ENCODE assay signal across 35 cellular contexts in the genomic region with DNA sequence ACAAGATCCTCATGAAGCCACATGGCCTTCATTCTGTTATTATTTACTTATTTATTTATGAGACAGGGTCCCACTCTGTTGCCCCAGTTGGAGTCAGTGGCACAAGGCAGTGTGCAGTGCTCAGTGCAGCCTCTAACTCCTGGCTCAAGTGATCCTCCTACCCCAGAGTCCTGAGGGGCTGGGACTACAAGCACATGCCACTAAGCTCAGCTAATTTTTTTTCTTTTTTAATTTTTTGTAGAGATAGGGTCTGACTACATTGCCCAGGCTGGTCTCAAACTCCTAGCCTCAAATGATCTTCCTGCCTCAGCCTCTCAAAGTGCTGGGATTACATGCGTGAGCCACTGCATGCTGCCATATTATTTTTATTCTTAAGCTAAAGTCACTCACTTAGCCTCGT.
"Had no signal": no experiment of that assay in that cellular context is flagged by ENCODE, and none has a peak within 500 bp of the region (broad histone marks: within the 10 kb centered on the region; RNA-seq: fewer than 3 reads in every experiment).

No MANE protein-coding gene starts in this region.

- H3K9me3 Mint-ChIP-seq: activated B cell treated with CpG ODN at 0.5 μM for 24 hours; activated CD4-positive, alpha-beta memory T cell treated with anti-CD3 and anti-CD28 coated beads for 36 hours; activated CD4-positive, alpha-beta T cell treated with anti-CD3 and anti-CD28 coated beads, Interleukin-2, amount 10 ng/mL, durations not matched to agents 24 days and 14 days; activated CD8-positive, alpha-beta T cell treated with anti-CD3 and anti-CD28 coated beads for 36 hours; activated naive CD4-positive, alpha-beta T cell treated with anti-CD3 and anti-CD28 coated beads for 36 hours; activated naive CD4-positive, alpha-beta T cell treated with anti-CD3 and anti-CD28 coated beads, Interleukin-2, amount 50 U/mL, for 72 hours; activated naive CD8-positive, alpha-beta T cell treated with anti-CD3 and anti-CD28 coated beads for 36 hours; activated T-cell treated with anti-CD3 and anti-CD28 coated beads, Interleukin-2, amount 50 U/mL, for 4 hours; activated T-cell treated with anti-CD3 and anti-CD28 coated beads, Interleukin-2, amount 50 U/mL, for 72 hours; activated T-helper 1 cell treated with anti-CD3 and anti-CD28 coated beads, Interleukin-12 subunit alpha, Interleukin-12 subunit beta, Interleukin-2, Interleukin-4 antibody, amounts not matched to agents 30 ng/mL and 10 ng/mL and 1 ng/mL, durations not matched to agents 14 hours and 24 hours and 36 hours; activated T-helper 17 cell treated with anti-CD3 and anti-CD28 coated beads, Interleukin-2, amount 50 U/mL, for 72 hours; central memory CD8-positive, alpha-beta T cell; T-helper 1 cell treated with Interleukin-12 subunit alpha and Interleukin-12 subunit beta and Interleukin-4 antibody, amounts not matched to agents 30 μg/mL and 1 μg/mL, for 36 hours; T-helper 2 cell treated with Interferon-gamma antibody and Interleukin-4, amounts not matched to agents 5 μg/mL and 100 μg/mL, for 36 hours had no signal

- H3K4me3 Mint-ChIP-seq: activated B cell treated with CpG ODN at 0.5 μM for 24 hours; activated CD4-positive, alpha-beta memory T cell treated with anti-CD3 and anti-CD28 coated beads for 36 hours; activated CD4-positive, alpha-beta T cell treated with anti-CD3 and anti-CD28 coated beads, Interleukin-2, amount 10 ng/mL, durations not matched to agents 24 days and 14 days; activated CD8-positive, alpha-beta T cell treated with anti-CD3 and anti-CD28 coated beads for 36 hours; activated naive CD4-positive, alpha-beta T cell treated with anti-CD3 and anti-CD28 coated beads for 36 hours; activated naive CD8-positive, alpha-beta T cell treated with anti-CD3 and anti-CD28 coated beads for 36 hours; activated T-cell treated with anti-CD3 and anti-CD28 coated beads, Interleukin-2, amount 50 U/mL, for 4 hours; activated T-cell treated with anti-CD3 and anti-CD28 coated beads, Interleukin-2, amount 50 U/mL, for 72 hours; activated T-helper 1 cell treated with anti-CD3 and anti-CD28 coated beads, Interleukin-12 subunit alpha, Interleukin-12 subunit beta, Interleukin-2, Interleukin-4 antibody, amounts not matched to agents 30 ng/mL and 10 ng/mL and 1 ng/mL, durations not matched to agents 14 hours and 24 hours and 36 hours; activated T-helper 17 cell treated with anti-CD3 and anti-CD28 coated beads, Interleukin-2, amount 50 U/mL, for 72 hours; central memory CD8-positive, alpha-beta T cell; T-helper 1 cell treated with Interleukin-12 subunit alpha and Interleukin-12 subunit beta and Interleukin-4 antibody, amounts not matched to agents 30 μg/mL and 1 μg/mL, for 36 hours; T-helper 2 cell treated with Interferon-gamma antibody and Interleukin-4, amounts not matched to agents 5 μg/mL and 100 μg/mL, for 36 hours had no signal

- H3K27ac ChIP-seq: adrenal gland, body of pancreas, cardiac muscle cell, VCaP had no signal

- H3K36me3 ChIP-seq: adrenal gland, cardiac muscle cell had no signal

- H3K4me3 ChIP-seq: adrenal gland, body of pancreas, cardiac muscle cell had no signal

- ATAC-seq: activated CD8-positive, alpha-beta T cell treated with anti-CD3 and anti-CD28 coated beads for 36 hours; activated naive CD4-positive, alpha-beta T cell treated with anti-CD3 and anti-CD28 coated beads, Interleukin-2, amount 50 U/mL, for 72 hours; activated T-cell treated with anti-CD3 and anti-CD28 coated beads, Interleukin-2, amount 50 U/mL, for 4 hours; activated T-cell treated with anti-CD3 and anti-CD28 coated beads, Interleukin-2, amount 50 U/mL, for 72 hours; activated T-helper 17 cell treated with anti-CD3 and anti-CD28 coated beads, Interleukin-2, amount 50 U/mL, for 72 hours; body of pancreas had no signal

- H3K9me3 ChIP-seq: adrenal gland, body of pancreas had no signal

- H3K4me1 Mint-ChIP-seq: activated B cell treated with CpG ODN at 0.5 μM for 24 hours; activated CD4-positive, alpha-beta T cell treated with anti-CD3 and anti-CD28 coated beads, Interleukin-2, amount 10 ng/mL, durations not matched to agents 24 days and 14 days; activated naive CD8-positive, alpha-beta T cell treated with anti-CD3 and anti-CD28 coated beads for 36 hours; activated T-helper 17 cell treated with anti-CD3 and anti-CD28 coated beads, Interleukin-2, amount 50 U/mL, for 72 hours; central memory CD8-positive, alpha-beta T cell had no signal

- H3K27me3 ChIP-seq: adrenal gland, body of pancreas, cardiac muscle cell had no signal

- H3K27me3 Mint-ChIP-seq: activated B cell treated with CpG ODN at 0.5 μM for 24 hours; activated CD4-positive, alpha-beta T cell treated with anti-CD3 and anti-CD28 coated beads, Interleukin-2, amount 10 ng/mL, durations not matched to agents 24 days and 14 days; activated CD8-positive, alpha-beta T cell treated with anti-CD3 and anti-CD28 coated beads for 36 hours; activated naive CD8-positive, alpha-beta T cell treated with anti-CD3 and anti-CD28 coated beads for 36 hours had no signal

- H3K36me3 Mint-ChIP-seq: activated CD4-positive, alpha-beta memory T cell treated with anti-CD3 and anti-CD28 coated beads for 36 hours; activated naive CD4-positive, alpha-beta T cell treated with anti-CD3 and anti-CD28 coated beads, Interleukin-2, amount 50 U/mL, for 72 hours; activated naive CD8-positive, alpha-beta T cell treated with anti-CD3 and anti-CD28 coated beads for 36 hours had no signal

- DNase-seq: activated B cell treated with CpG ODN at 0.5 μM for 24 hours; activated CD4-positive, alpha-beta memory T cell treated with anti-CD3 and anti-CD28 coated beads for 36 hours; activated CD4-positive, alpha-beta T cell treated with anti-CD3 and anti-CD28 coated beads for 4 hours; activated CD4-positive, alpha-beta T cell treated with anti-CD3 and anti-CD28 coated beads, Interleukin-2, amount 10 ng/mL, durations not matched to agents 24 days and 14 days; activated CD4-positive, alpha-beta T cell treated with anti-CD3 and anti-CD28 coated beads, Interleukin-2, amount 50 U/mL, for 1 hour; activated CD4-positive, alpha-beta T cell treated with anti-CD3 and anti-CD28 coated beads, Interleukin-2, amount 50 U/mL, for 4 hours; activated CD4-positive, CD25-positive, alpha-beta regulatory T cell treated with anti-CD3 and anti-CD28 coated beads, Interleukin-2, amount 50 U/mL, for 72 hours; activated CD8-positive, alpha-beta memory T cell treated with anti-CD3 and anti-CD28 coated beads, Interleukin-2, amount 50 U/mL, for 4 hours; activated CD8-positive, alpha-beta T cell treated with anti-CD3 and anti-CD28 coated beads for 36 hours; activated effector memory CD4-positive, alpha-beta T cell treated with anti-CD3 and anti-CD28 coated beads, Interleukin-2, amount 50 U/mL, for 16 hours; activated gamma-delta T cell treated with Interleukin-2 at 50 U/mL for 16 hours; activated naive CD4-positive, alpha-beta T cell; activated naive CD4-positive, alpha-beta T cell treated with anti-CD3 and anti-CD28 coated beads for 36 hours; activated naive CD4-positive, alpha-beta T cell treated with anti-CD3 and anti-CD28 coated beads, Interleukin-2, amount 50 U/mL, for 16 hours; activated naive CD8-positive, alpha-beta T cell treated with anti-CD3 and anti-CD28 coated beads for 36 hours; activated T-cell treated with anti-CD3 and anti-CD28 coated beads for 4 hours; activated T-cell treated with anti-CD3 and anti-CD28 coated beads, Interleukin-2, amount 50 U/mL, for 1 hour; activated T-cell treated with anti-CD3 and anti-CD28 coated beads, Interleukin-2, amount 50 U/mL, for 4 hours; activated T-cell treated with anti-CD3 and anti-CD28 coated beads, Interleukin-2, amount 50 U/mL, for 72 hours; amniotic stem cell; aorta; body of pancreas; cerebellar nuclear complex; T-helper 1 cell; T-helper 2 cell; T-helper 9 cell had no signal

- H3K27ac Mint-ChIP-seq: activated B cell treated with CpG ODN at 0.5 μM for 24 hours; activated CD4-positive, alpha-beta memory T cell treated with anti-CD3 and anti-CD28 coated beads for 36 hours; activated CD4-positive, alpha-beta T cell treated with anti-CD3 and anti-CD28 coated beads, Interleukin-2, amount 10 ng/mL, durations not matched to agents 24 days and 14 days; activated CD8-positive, alpha-beta T cell treated with anti-CD3 and anti-CD28 coated beads for 36 hours; activated naive CD4-positive, alpha-beta T cell treated with anti-CD3 and anti-CD28 coated beads for 36 hours; activated naive CD4-positive, alpha-beta T cell treated with anti-CD3 and anti-CD28 coated beads, Interleukin-2, amount 50 U/mL, for 72 hours; activated naive CD8-positive, alpha-beta T cell treated with anti-CD3 and anti-CD28 coated beads for 36 hours; activated T-cell treated with anti-CD3 and anti-CD28 coated beads, Interleukin-2, amount 50 U/mL, for 72 hours; activated T-helper 1 cell treated with anti-CD3 and anti-CD28 coated beads, Interleukin-12 subunit alpha, Interleukin-12 subunit beta, Interleukin-2, Interleukin-4 antibody, amounts not matched to agents 30 ng/mL and 10 ng/mL and 1 ng/mL, durations not matched to agents 14 hours and 24 hours and 36 hours; activated T-helper 17 cell treated with anti-CD3 and anti-CD28 coated beads, Interleukin-2, amount 50 U/mL, for 72 hours; T-helper 1 cell treated with Interleukin-12 subunit alpha and Interleukin-12 subunit beta and Interleukin-4 antibody, amounts not matched to agents 30 μg/mL and 1 μg/mL, for 36 hours; T-helper 2 cell treated with Interferon-gamma antibody and Interleukin-4, amounts not matched to agents 5 μg/mL and 100 μg/mL, for 36 hours had no signal
